ENCODE assay signal across 8 cellular contexts in genomic region chr14:74945852-74946658, GRCh38. TPM values are rescaled to one million over a fixed set of nuclear protein-coding genes. Genes with fewer than 3 reads are reported as not detected.
DNase-seq lines count a peak whose midpoint lies in the region; ATAC-seq, FAIRE-seq and TF ChIP-seq lines count a peak whose summit lies in the region.

No MANE protein-coding gene starts in this region.

- peak overlapping the region; percentile 18 for H3K9ac ChIP-seq in BLaER1
- no peak overlapping the region for H3K9ac ChIP-seq in HepG2 (ENCODE audit: insufficient read depth, low read depth, low read length)

- H4K20me1 ChIP-seq in BLaER1 (no peaks in the 10 kb centered on the region), GM23338 (replicated peaks; ENCODE audit: insufficient read depth) (no peaks in the 10 kb centered on the region), HepG2 (ENCODE audit: insufficient read depth, low read length) (no peaks in the 10 kb centered on the region; the same call in 1 of the 2 replicates)

- FAIRE-seq in HepG2 (lab: Jason Lieb, UNC): peak; percentile 73

- intact Hi-C loops in HepG2 (cut with micrococcal nuclease; ENCODE audit: unreplicated experiment): loop anchor here (1.0 to 2.0 kb wide), 2 partner anchors 77 to 142 kb away; no protein-coding TSS in a partner anchor

- H3K9me3 Mint-ChIP-seq in GM23338: no peaks in the 10 kb centered on the region; the same call in 2 of the 3 replicates

- no peaks in the 10 kb centered on the region for H3K9me3 ChIP-seq in BLaER1
- H3K9me3 ChIP-seq in HepG2 (ENCODE audit: low read length): no peaks in the 10 kb centered on the region

- POLR2A ChIA-PET in HepG2 (lab: Yijun Ruan, JAX): interaction anchor here (0.5 to 2.5 kb wide), 10 partner anchors 8 to 123 kb away, joined by 3 to 9 read pairs (median 6); partner anchors contain the start of genes DLST, MLH3, PGF and RPS6KL1

- WGBS in HepG2 (ENCODE audit: low lambda C conversion rate): 43% methylated on average over 13 of the region's 17 CpGs

- TF ChIP-seq POLR2A in HepG2 (IDR thresholded peaks at IDR 0.05; ENCODE audit: insufficient read depth in 1 of 2, low read depth in 2 of 2, low read length in 2 of 2): 0 out of 4 replicates have a peak, but pooled peaks of 1 of the 2 experiments have one; percentile 13

- CTCF ChIA-PET in HepG2 (lab: Yijun Ruan, JAX; ENCODE audit: low intra/inter-chr PET ratio, low total read pairs): interaction anchor here (1.2 to 1.8 kb wide), 3 partner anchors 18 to 142 kb away, joined by 3 to 11 read pairs (median 8); no protein-coding TSS in a partner anchor

- DNase-seq in GM23338 (ENCODE audit: low spot score) (peak; percentile 90), NCI-H345 treated with DMSO at 0.1 percent for 48 hours (lab: John Stamatoyannopoulos, UW; ENCODE audit: unreplicated experiment) (peak; percentile 27), cerebellar cortex (ENCODE audit: low spot score) (peak; percentile 80), HepG2 (ENCODE audit: low spot score) (peak; percentile 84)
- DNase-seq in activated CD4-positive, alpha-beta T cell treated with anti-CD3 and anti-CD28 coated beads for 24 hours (ENCODE audit: low read depth in 2 of 2): peak; percentile 66 to 70
- DNase-seq in stimulated activated CD4-positive, alpha-beta T cell treated with anti-CD3 and anti-CD28 coated beads, Interleukin-4, amount 100 ng/mL, for 48 hours (ENCODE audit: low read depth in 2 of 2): peak; percentile 74 to 78

- H3K27me3 ChIP-seq in BLaER1 (no peaks in the 10 kb centered on the region), GM23338 (ENCODE audit: insufficient read depth) (no peaks in the 10 kb centered on the region), HepG2 (ENCODE audit: control insufficient read depth in 1 of 2, insufficient read depth in 2 of 2, low read length in 2 of 2) (no peaks in the 10 kb centered on the region)

- H3K4me2 ChIP-seq in BLaER1 (peak overlapping the region; percentile 72), GM23338 (peak overlapping the region; percentile 10; the same call in 1 of the 2 replicates), HepG2 (ENCODE audit: low read depth, low read length) (peak overlapping the region; percentile 33)

- H3K4me3 Mint-ChIP-seq in GM23338: no peak overlapping the region; the same call in 2 of the 3 replicates

- H3K36me3 ChIP-seq in BLaER1: no peaks in the 10 kb centered on the region
- H3K36me3 ChIP-seq in GM23338 (ENCODE audit: insufficient read depth): no peaks in the 10 kb centered on the region
- H3K36me3 ChIP-seq in HepG2 (replicated peaks in 1 of 2; ENCODE audit: control insufficient read depth in 1 of 2, insufficient read depth in 2 of 2, low read length in 2 of 2): peaks cover 14 to 45% of the 10 kb centered on the region in 2 experiments

- ATAC-seq in GM23338 (peak; percentile 86), HepG2 (peak; percentile 86), GM21737 (IDR thresholded peaks at IDR 0.05; ENCODE audit: unreplicated experiment) (no peak)

- TF ChIP-seq EP300 in HepG2 (IDR thresholded peaks at IDR 0.05; ENCODE audit: low read depth in 2 of 2, low read length in 2 of 2): peak in 1 of 2 experiments; percentile 84; a peak in 2 of 4 replicates
- peak; percentile 64; the same call in 1 of the 2 replicates for TF ChIP-seq EP300 in HepG2 (CRISPR knock-in tag; IDR thresholded peaks at IDR 0.05; ENCODE audit: borderline replicate concordance)

- H3K27ac Mint-ChIP-seq in GM23338: peak overlapping the region; percentile 66; the same call in 1 of the 2 replicates

- peak; percentile 87 to 96 for TF ChIP-seq CTCF in GM23338 (conservative IDR thresholded peaks at IDR 0.05; ENCODE audit: low read depth in 2 of 2)
- peak; percentile 94 for TF ChIP-seq CTCF in HepG2 (CRISPR knock-in tag; IDR thresholded peaks at IDR 0.05)

- H3K4me1 ChIP-seq in BLaER1 (peaks cover 67% of the 10 kb centered on the region), GM23338 (ENCODE audit: insufficient read depth) (peaks cover 4% of the 10 kb centered on the region; the same call in 1 of the 2 replicates), HepG2 (ENCODE audit: insufficient read depth, low read length) (peaks cover 36% of the 10 kb centered on the region)

- no peaks in the 10 kb centered on the region; the same call in 2 of the 3 replicates for H3K36me3 Mint-ChIP-seq in GM23338 (ENCODE audit: low read depth)

- peaks cover 18% of the 10 kb centered on the region for H3K27me3 Mint-ChIP-seq in GM23338 (ENCODE audit: insufficient read depth, low read depth, poor library complexity)

- H3F3A ChIP-seq in GM23338 (replicated peaks; ENCODE audit: low read depth): 0 out of 2 replicates have a peak, but pooled peaks cover 5% of the 10 kb centered on the region

- H2AFZ ChIP-seq in GM23338: peak overlapping the region; percentile 85; the same call in 1 of the 2 replicates
- no peak overlapping the region for H2AFZ ChIP-seq in HepG2 (ENCODE audit: low read length)

- H3K79me2 ChIP-seq in GM23338 (replicated peaks; ENCODE audit: insufficient read depth) (no peaks in the 10 kb centered on the region), HepG2 (ENCODE audit: insufficient read depth, low read length) (no peaks in the 10 kb centered on the region)

- H3K9me2 ChIP-seq in GM23338 (ENCODE audit: insufficient read depth): no peaks in the 10 kb centered on the region

- H3K4me3 ChIP-seq in BLaER1: no peak overlapping the region
- peak overlapping the region; percentile 16; the same call in 1 of the 2 replicates for H3K4me3 ChIP-seq in GM23338
- H3K4me3 ChIP-seq in HepG2 (replicated peaks in 1 of 3; ENCODE audit: insufficient read depth in 1 of 3, low read depth in 2 of 3, low read length in 3 of 3): no peak overlapping the region

- peaks cover 7% of the 10 kb centered on the region; the same call in 2 of the 3 replicates for H3K4me1 Mint-ChIP-seq in GM23338

- in situ Hi-C loops in HepG2 (cut with HindIII; ENCODE audit: extremely low pct_ligation_motif_present, low pct_unique_long_range_greater_than_20kb): no loop called here

- H3K27ac ChIP-seq in BLaER1: peak overlapping the region; percentile 55
- H3K27ac ChIP-seq in GM23338 (ENCODE audit: low read depth): 0 out of 2 replicates have a peak overlapping the region, but pooled peaks have one; percentile 32
- H3K27ac ChIP-seq in HepG2 (ENCODE audit: extremely low read length, insufficient read depth, low read length): peak overlapping the region; percentile 66

- no TSS peak for BruUV-seq in HepG2 (replicated peaks; lab: Mats Ljungman, UMichigan)

- TF ChIP-seq RAD21 in HepG2 (CRISPR knock-in tag; IDR thresholded peaks at IDR 0.05): peak; percentile 82

RNA-seq across cellular contexts. Expression of gene PGF, which starts 9.3 kb away (rescaled TPM):
- 6.3 and 9.5 TPM in 2 replicates for total RNA-seq in GM23338 (2014; rRNA removed; shearing (Covaris generic))
- polyA plus RNA-seq in GM23338 (2016; fragmentation: Nextera tagmentation; extraction: Ambion mirVana): 2.9 and 5.1 TPM in 2 replicates
- 20.3 and 27.5 TPM in 2 replicates for total RNA-seq in HepG2 (2016; rRNA removed; fragmentation: Illumina TruSeq; extraction: Trizol)
- 13.0 and 16.2 TPM in 2 replicates for total RNA-seq in HepG2 (2016; cell fraction: cytosol; rRNA removed; fragmentation: Illumina TruSeq; extraction: Trizol; ENCODE audit: low read depth)
- 17.4 and 28.0 TPM in 2 replicates for total RNA-seq in HepG2 (2016; cell fraction: insoluble cytoplasmic fraction; rRNA removed; fragmentation: Illumina TruSeq; extraction: Trizol)
- 29.3 and 35.9 TPM in 2 replicates for total RNA-seq in HepG2 (2016; cell fraction: membrane; rRNA removed; fragmentation: Illumina TruSeq; extraction: Trizol)
- total RNA-seq in HepG2 (2016; cell fraction: nucleus; rRNA removed; fragmentation: Illumina TruSeq; extraction: Trizol): 17.6 and 20.1 TPM in 2 replicates
- 10.7 and 15.9 TPM in 2 replicates for polyA plus RNA-seq in HepG2 (2011; rRNA removed)
- polyA plus RNA-seq in HepG2 (2011; cell fraction: cytosol; rRNA removed): 10.4 and 12.8 TPM in 2 replicates
- polyA plus RNA-seq in HepG2 (2011; cell fraction: nucleus; rRNA removed): 16.7 and 17.3 TPM in 2 replicates
- 12.1 and 22.6 TPM in 2 replicates for polyA plus RNA-seq in HepG2 (2012)
- 11.5 and 14.9 TPM in 2 replicates for polyA plus RNA-seq in HepG2 (2016; cell fraction: cytosol; fragmentation: Illumina TruSeq; extraction: Trizol; ENCODE audit: low read depth)
- polyA plus RNA-seq in HepG2 (2016; cell fraction: insoluble cytoplasmic fraction; fragmentation: Illumina TruSeq; extraction: Trizol; ENCODE audit: low read depth): 21.6 and 21.8 TPM in 2 replicates
- 24.0 and 29.9 TPM in 2 replicates for polyA plus RNA-seq in HepG2 (2016; cell fraction: membrane; fragmentation: Illumina TruSeq; extraction: Trizol; ENCODE audit: low read depth)
- 31.6 and 33.1 TPM in 2 replicates for polyA plus RNA-seq in HepG2 (2016; cell fraction: nucleus; fragmentation: Illumina TruSeq; extraction: Trizol; ENCODE audit: insufficient read depth, low read depth)
- polyA minus RNA-seq in HepG2 (2011; rRNA and poly(A)+ RNA removed; ENCODE audit: low replicate concordance): 0.12 and 15.6 TPM in 2 replicates
- polyA minus RNA-seq in HepG2 (2011; cell fraction: cytosol; rRNA and poly(A)+ RNA removed): 9.2 and 10.9 TPM in 2 replicates
- 12.9 and 21.1 TPM in 2 replicates for polyA minus RNA-seq in HepG2 (2011; cell fraction: nucleus; rRNA and poly(A)+ RNA removed)

RNA-seq across cellular contexts. Expression of gene RPS6KL1, which starts 23.0 kb away (rescaled TPM):
- 6.5 and 11.6 TPM in 2 replicates for total RNA-seq in GM23338 (2014; rRNA removed; shearing (Covaris generic))
- polyA plus RNA-seq in GM23338 (2016; fragmentation: Nextera tagmentation; extraction: Ambion mirVana): 4.6 and 5.6 TPM in 2 replicates
- 8.1 and 11.5 TPM in 2 replicates for total RNA-seq in HepG2 (2016; rRNA removed; fragmentation: Illumina TruSeq; extraction: Trizol)
- total RNA-seq in HepG2 (2016; cell fraction: cytosol; rRNA removed; fragmentation: Illumina TruSeq; extraction: Trizol; ENCODE audit: low read depth): 2.4 and 2.7 TPM in 2 replicates
- 5.4 and 11.9 TPM in 2 replicates for total RNA-seq in HepG2 (2016; cell fraction: insoluble cytoplasmic fraction; rRNA removed; fragmentation: Illumina TruSeq; extraction: Trizol)
- 6.9 and 7.9 TPM in 2 replicates for total RNA-seq in HepG2 (2016; cell fraction: membrane; rRNA removed; fragmentation: Illumina TruSeq; extraction: Trizol)
- total RNA-seq in HepG2 (2016; cell fraction: nucleus; rRNA removed; fragmentation: Illumina TruSeq; extraction: Trizol): 12.4 and 16.2 TPM in 2 replicates
- 6.5 and 10.3 TPM in 2 replicates for polyA plus RNA-seq in HepG2 (2011; rRNA removed)
- polyA plus RNA-seq in HepG2 (2011; cell fraction: cytosol; rRNA removed): 3.2 and 3.9 TPM in 2 replicates
- polyA plus RNA-seq in HepG2 (2011; cell fraction: nucleus; rRNA removed): 23.6 and 25.1 TPM in 2 replicates
- polyA plus RNA-seq in HepG2 (2012): 4.9 and 11.7 TPM in 2 replicates
- 1.2 and 1.7 TPM in 2 replicates for polyA plus RNA-seq in HepG2 (2016; cell fraction: cytosol; fragmentation: Illumina TruSeq; extraction: Trizol; ENCODE audit: low read depth)
- 3.7 and 6.7 TPM in 2 replicates for polyA plus RNA-seq in HepG2 (2016; cell fraction: insoluble cytoplasmic fraction; fragmentation: Illumina TruSeq; extraction: Trizol; ENCODE audit: low read depth)
- 2.9 and 4.2 TPM in 2 replicates for polyA plus RNA-seq in HepG2 (2016; cell fraction: membrane; fragmentation: Illumina TruSeq; extraction: Trizol; ENCODE audit: low read depth)
- 20.2 and 23.1 TPM in 2 replicates for polyA plus RNA-seq in HepG2 (2016; cell fraction: nucleus; fragmentation: Illumina TruSeq; extraction: Trizol; ENCODE audit: insufficient read depth, low read depth)
- polyA minus RNA-seq in HepG2 (2011; rRNA and poly(A)+ RNA removed; ENCODE audit: low replicate concordance): 8.7 and 18.6 TPM in 2 replicates
- 2.4 and 3.3 TPM in 2 replicates for polyA minus RNA-seq in HepG2 (2011; cell fraction: cytosol; rRNA and poly(A)+ RNA removed)
- polyA minus RNA-seq in HepG2 (2011; cell fraction: nucleus; rRNA and poly(A)+ RNA removed): 12.1 and 17.3 TPM in 2 replicates

RNA-seq across cellular contexts. Expression of gene EIF2B2, which starts 56.7 kb away (rescaled TPM):
- 39.2 and 41.4 TPM in 2 replicates for total RNA-seq in GM23338 (2014; rRNA removed; shearing (Covaris generic))
- polyA plus RNA-seq in GM23338 (2016; fragmentation: Nextera tagmentation; extraction: Ambion mirVana) (36.4 and 40.5 TPM in 2 replicates), HepG2 (2011; rRNA removed) (71.7 and 78.6 TPM in 2 replicates)
- total RNA-seq in HepG2 (2016; rRNA removed; fragmentation: Illumina TruSeq; extraction: Trizol): 54.4 and 80.9 TPM in 2 replicates
- 10.9 and 15.6 TPM in 2 replicates for total RNA-seq in HepG2 (2016; cell fraction: cytosol; rRNA removed; fragmentation: Illumina TruSeq; extraction: Trizol; ENCODE audit: low read depth)
- total RNA-seq in HepG2 (2016; cell fraction: insoluble cytoplasmic fraction; rRNA removed; fragmentation: Illumina TruSeq; extraction: Trizol): 56.6 and 74.9 TPM in 2 replicates
- 18.1 and 24.3 TPM in 2 replicates for total RNA-seq in HepG2 (2016; cell fraction: membrane; rRNA removed; fragmentation: Illumina TruSeq; extraction: Trizol)
- total RNA-seq in HepG2 (2016; cell fraction: nucleus; rRNA removed; fragmentation: Illumina TruSeq; extraction: Trizol): 26.5 and 26.8 TPM in 2 replicates
- polyA plus RNA-seq in HepG2 (2011; cell fraction: cytosol; rRNA removed): 69.7 and 85.2 TPM in 2 replicates
- 27.5 and 29.1 TPM in 2 replicates for polyA plus RNA-seq in HepG2 (2011; cell fraction: nucleus; rRNA removed)
- polyA plus RNA-seq in HepG2 (2012): 33.6 and 54.0 TPM in 2 replicates
- 19.8 and 22.0 TPM in 2 replicates for polyA plus RNA-seq in HepG2 (2016; cell fraction: cytosol; fragmentation: Illumina TruSeq; extraction: Trizol; ENCODE audit: low read depth)
- 91.0 and 97.2 TPM in 2 replicates for polyA plus RNA-seq in HepG2 (2016; cell fraction: insoluble cytoplasmic fraction; fragmentation: Illumina TruSeq; extraction: Trizol; ENCODE audit: low read depth)
- 22.9 and 23.0 TPM in 2 replicates for polyA plus RNA-seq in HepG2 (2016; cell fraction: membrane; fragmentation: Illumina TruSeq; extraction: Trizol; ENCODE audit: low read depth)
- 37.9 and 39.1 TPM in 2 replicates for polyA plus RNA-seq in HepG2 (2016; cell fraction: nucleus; fragmentation: Illumina TruSeq; extraction: Trizol; ENCODE audit: insufficient read depth, low read depth)
- 63.6 and 109 TPM in 2 replicates for polyA minus RNA-seq in HepG2 (2011; rRNA and poly(A)+ RNA removed; ENCODE audit: low replicate concordance)
- polyA minus RNA-seq in HepG2 (2011; cell fraction: cytosol; rRNA and poly(A)+ RNA removed): 20.6 and 23.0 TPM in 2 replicates
- 24.2 and 26.6 TPM in 2 replicates for polyA minus RNA-seq in HepG2 (2011; cell fraction: nucleus; rRNA and poly(A)+ RNA removed)

Comparison
In these comparisons a context has a peak if more than half of its experiments do, and no peak if none do; other contexts are left out.
1. H3K4me2 ChIP-seq: peak in every context shown above with its lines; median percentile 72 in BLaER1; 33 in HepG2; 10 in GM23338.
2. DNase-seq: peak in every context shown above with its lines; median percentile 90 in GM23338; 84 in HepG2; 80 in cerebellar cortex; 76 in stimulated activated CD4-positive, alpha-beta T cell treated with anti-CD3 and anti-CD28 coated beads, Interleukin-4, amount 100 ng/mL, for 48 hours; 68 in activated CD4-positive, alpha-beta T cell treated with anti-CD3 and anti-CD28 coated beads for 24 hours; 27 in NCI-H345 treated with DMSO at 0.1 percent for 48 hours.